Comparison of ENCODE assay signal across 15 cellular contexts in the genomic region with DNA sequence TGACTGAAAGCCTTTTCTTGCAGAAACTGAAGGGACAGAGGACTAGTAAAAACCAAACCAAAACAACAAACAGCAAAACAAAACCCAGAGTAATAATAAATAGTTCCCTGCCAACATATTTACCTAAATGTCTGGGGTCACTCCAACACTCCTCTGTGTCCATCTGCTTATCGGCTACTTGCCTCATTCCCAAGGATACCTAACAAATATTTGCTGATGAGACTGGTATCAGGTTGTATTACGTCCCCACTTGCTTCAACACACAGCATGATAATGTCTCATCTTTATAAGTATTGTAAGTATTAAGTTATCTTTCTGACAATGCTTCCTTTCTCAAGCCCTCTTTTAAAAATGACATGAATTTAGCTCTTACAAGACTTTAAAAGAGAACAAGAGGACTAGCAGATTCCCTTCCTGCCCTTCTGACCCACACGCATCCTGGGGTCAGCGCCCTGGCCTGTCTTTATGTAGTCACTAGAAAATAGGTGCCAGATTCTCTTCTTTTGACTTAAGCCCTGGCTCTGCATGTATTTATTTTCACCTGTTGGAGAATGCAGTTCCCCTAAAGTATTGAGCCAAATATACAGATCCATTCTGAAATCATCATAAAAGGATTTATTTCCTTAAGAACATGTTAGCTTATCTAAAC.
"Had no signal": no experiment of that assay in that cellular context is flagged by ENCODE, and none has a peak within 500 bp of the region (broad histone marks: within the 10 kb centered on the region; RNA-seq: fewer than 3 reads in every experiment).

No MANE protein-coding gene starts in this region.

- DNase-seq: activated CD4-positive, alpha-beta memory T cell treated with anti-CD3 and anti-CD28 coated beads for 36 hours; activated CD4-positive, alpha-beta T cell treated with anti-CD3 and anti-CD28 coated beads for 48 hours; activated gamma-delta T cell; activated naive CD4-positive, alpha-beta T cell treated with anti-CD3 and anti-CD28 coated beads, Interleukin-2, amount 50 U/mL, for 16 hours; activated naive CD8-positive, alpha-beta T cell treated with anti-CD3 and anti-CD28 coated beads, Interleukin-2, amount 50 U/mL, for 24 hours; heart left ventricle; occipital lobe; small intestine; stomach; transverse colon had no signal

- ATAC-seq: activated naive CD8-positive, alpha-beta T cell treated with anti-CD3 and anti-CD28 coated beads, Interleukin-2, amount 50 U/mL, for 24 hours; heart left ventricle; sciatic nerve; stimulated activated memory B cell treated with anti-CD40 and anti-IgM and Interleukin-4, amounts not matched to agents 10 μg/mL and 1 μg/mL and 100 μg/mL, for 72 hours had no signal

- H3K36me3 Mint-ChIP-seq: activated CD4-positive, alpha-beta memory T cell treated with anti-CD3 and anti-CD28 coated beads for 36 hours; memory B cell; stimulated activated memory B cell treated with anti-CD40 and anti-IgM and Interleukin-4, amounts not matched to agents 10 μg/mL and 1 μg/mL and 100 μg/mL, for 72 hours had no signal

- H3K4me1 Mint-ChIP-seq: activated naive CD8-positive, alpha-beta T cell treated with anti-CD3 and anti-CD28 coated beads, Interleukin-2, amount 50 U/mL, for 24 hours; memory B cell; stimulated activated memory B cell treated with anti-CD40 and anti-IgM and Interleukin-4, amounts not matched to agents 10 μg/mL and 1 μg/mL and 100 μg/mL, for 72 hours had no signal

- H3K4me3 Mint-ChIP-seq: activated CD4-positive, alpha-beta memory T cell treated with anti-CD3 and anti-CD28 coated beads for 36 hours; activated naive CD8-positive, alpha-beta T cell treated with anti-CD3 and anti-CD28 coated beads, Interleukin-2, amount 50 U/mL, for 24 hours; activated T-helper 1 cell treated with anti-CD3 and anti-CD28 coated beads, Interleukin-12 subunit alpha, Interleukin-12 subunit beta, Interleukin-2, Interleukin-4 antibody, amounts not matched to agents 30 ng/mL and 10 ng/mL and 1 ng/mL, durations not matched to agents 14 hours and 24 hours and 36 hours; memory B cell; nephron; stimulated activated memory B cell treated with anti-CD40 and anti-IgM and Interleukin-4, amounts not matched to agents 10 μg/mL and 1 μg/mL and 100 μg/mL, for 72 hours had no signal

- H3K9me3 Mint-ChIP-seq: activated CD4-positive, alpha-beta memory T cell treated with anti-CD3 and anti-CD28 coated beads for 36 hours; activated naive CD8-positive, alpha-beta T cell treated with anti-CD3 and anti-CD28 coated beads, Interleukin-2, amount 50 U/mL, for 24 hours; activated T-helper 1 cell treated with anti-CD3 and anti-CD28 coated beads, Interleukin-12 subunit alpha, Interleukin-12 subunit beta, Interleukin-2, Interleukin-4 antibody, amounts not matched to agents 30 ng/mL and 10 ng/mL and 1 ng/mL, durations not matched to agents 14 hours and 24 hours and 36 hours; memory B cell; nephron; stimulated activated memory B cell treated with anti-CD40 and anti-IgM and Interleukin-4, amounts not matched to agents 10 μg/mL and 1 μg/mL and 100 μg/mL, for 72 hours had no signal

- H3K27ac Mint-ChIP-seq: activated CD4-positive, alpha-beta memory T cell treated with anti-CD3 and anti-CD28 coated beads for 36 hours; activated naive CD8-positive, alpha-beta T cell treated with anti-CD3 and anti-CD28 coated beads, Interleukin-2, amount 50 U/mL, for 24 hours; activated T-helper 1 cell treated with anti-CD3 and anti-CD28 coated beads, Interleukin-12 subunit alpha, Interleukin-12 subunit beta, Interleukin-2, Interleukin-4 antibody, amounts not matched to agents 30 ng/mL and 10 ng/mL and 1 ng/mL, durations not matched to agents 14 hours and 24 hours and 36 hours; memory B cell; nephron; stimulated activated memory B cell treated with anti-CD40 and anti-IgM and Interleukin-4, amounts not matched to agents 10 μg/mL and 1 μg/mL and 100 μg/mL, for 72 hours had no signal
